Comparison of ENCODE assay signal across 16 cellular contexts in the genomic region with DNA sequence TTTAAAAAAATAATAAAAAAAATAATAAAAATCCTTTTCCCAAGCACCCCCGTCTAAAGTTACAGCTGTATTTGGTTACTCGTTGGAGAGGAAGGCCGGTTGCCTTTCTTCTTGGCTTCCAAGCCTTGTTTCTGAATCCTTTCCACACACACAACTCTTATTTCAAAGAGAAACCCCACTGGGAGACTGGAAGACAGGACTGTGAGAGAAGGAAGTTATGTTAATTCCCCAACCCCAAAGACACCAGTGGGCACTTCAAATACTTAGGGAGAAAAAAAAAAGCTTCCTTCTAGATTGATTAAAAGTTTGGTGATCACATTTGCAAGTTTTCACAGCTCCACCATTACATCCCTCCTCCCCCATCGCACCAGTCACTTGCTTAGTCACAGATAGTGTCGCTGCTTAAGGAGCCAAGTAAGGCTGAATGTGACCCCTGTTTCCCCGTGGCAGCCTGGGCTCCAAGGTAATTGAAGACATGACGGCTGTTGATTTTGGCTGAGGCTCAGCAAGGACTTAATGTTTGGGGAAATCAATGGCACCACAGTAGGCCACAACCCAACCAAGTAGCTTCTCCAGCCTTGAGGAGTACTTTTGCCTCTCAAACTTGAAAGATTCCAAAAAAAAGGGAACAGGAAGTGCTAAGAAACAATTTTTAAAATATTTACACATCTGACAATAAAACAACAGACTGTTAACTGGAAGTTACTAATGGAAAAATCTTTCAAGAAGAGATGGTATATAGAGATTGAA. TPM values are rescaled to one million over a fixed set of nuclear protein-coding genes. Genes with fewer than 3 reads are reported as not detected.
A peak's percentile ranks its signal among the peaks of the same experiment; 100 is the strongest.
DNase-seq lines count a peak whose midpoint lies in the region; ATAC-seq lines count a peak whose summit lies in the region.
"Had no signal": no experiment of that assay in that cellular context is flagged by ENCODE, and none has a peak within 500 bp of the region (broad histone marks: within the 10 kb centered on the region; RNA-seq: fewer than 3 reads in every experiment).

No MANE protein-coding gene starts in this region.

- no peak overlapping the region for H3K18ac ChIP-seq in mesendoderm (ENCODE audit: low read length)

- no peak overlapping the region for H3K56ac ChIP-seq in mesendoderm (ENCODE audit: low read length)

- H3K27me3 ChIP-seq in GM23248 (replicated peaks; ENCODE audit: insufficient read depth): no peaks in the 10 kb centered on the region
- H3K27me3 ChIP-seq in ectodermal cell (ENCODE audit: control insufficient read depth, insufficient read depth, low read length, poor library complexity, severe bottlenecking): no peaks in the 10 kb centered on the region
- H3K27me3 ChIP-seq in mesendoderm (ENCODE audit: insufficient read depth, low read length, poor library complexity): no peaks in the 10 kb centered on the region
- H3K27me3 ChIP-seq: heart right ventricle had no signal

- no peak overlapping the region for H2AFZ ChIP-seq in GM23248

- no peak overlapping the region for H2BK15ac ChIP-seq in mesendoderm (replicated peaks; ENCODE audit: low read depth)

- no peak overlapping the region for H2BK120ac ChIP-seq in mesendoderm (ENCODE audit: low read depth, low read length)

- H3K4me1 ChIP-seq in GM23248 (ENCODE audit: insufficient read depth) (no peaks in the 10 kb centered on the region), ectodermal cell (ENCODE audit: control insufficient read depth, insufficient read depth, low read length) (no peaks in the 10 kb centered on the region), mesendoderm (ENCODE audit: control insufficient read depth, low read depth, low read length) (no peaks in the 10 kb centered on the region)
- H3K4me1 ChIP-seq: heart right ventricle had no signal

- H3K79me2 ChIP-seq in GM23248 (ENCODE audit: insufficient read depth) (no peaks in the 10 kb centered on the region), mesendoderm (ENCODE audit: control insufficient read depth, insufficient read depth, low read length) (no peaks in the 10 kb centered on the region)

- H3K79me1 ChIP-seq in mesendoderm (ENCODE audit: low read length): no peaks in the 10 kb centered on the region

- no peak overlapping the region for H4K8ac ChIP-seq in mesendoderm (ENCODE audit: low read depth, low read length)

- H3F3A ChIP-seq in GM23248 (ENCODE audit: insufficient read depth): no peaks in the 10 kb centered on the region

- H3K9ac ChIP-seq in GM23248 (no peak overlapping the region), mesendoderm (ENCODE audit: low read length) (no peak overlapping the region)

- H3K36me3 ChIP-seq in GM23248 (ENCODE audit: low read depth): peaks cover 16% of the 10 kb centered on the region
- H3K36me3 ChIP-seq in ectodermal cell (ENCODE audit: control insufficient read depth, insufficient read depth, low read length): peaks cover 6% of the 10 kb centered on the region
- peaks cover 2% of the 10 kb centered on the region for H3K36me3 ChIP-seq in mesendoderm (ENCODE audit: control insufficient read depth, insufficient read depth, low read length)

- H3K4me3 ChIP-seq in GM23248 (no peak overlapping the region), ectodermal cell (ENCODE audit: insufficient read depth, low read depth, low read length) (no peak overlapping the region), mesendoderm (ENCODE audit: low read length) (no peak overlapping the region)
- H3K4me3 ChIP-seq: heart right ventricle had no signal

- no peak overlapping the region for H3K4me2 ChIP-seq in GM23248 (ENCODE audit: unreplicated experiment)
- no peak overlapping the region for H3K4me2 ChIP-seq in mesendoderm (ENCODE audit: low read length)

- no peaks in the 10 kb centered on the region for H4K20me1 ChIP-seq in GM23248 (ENCODE audit: insufficient read depth)

- H3K9me3 ChIP-seq in GM23248 (ENCODE audit: low read depth): no peaks in the 10 kb centered on the region
- no peaks in the 10 kb centered on the region for H3K9me3 ChIP-seq in ectodermal cell (ENCODE audit: control insufficient read depth, low read length)
- H3K9me3 ChIP-seq: heart right ventricle had no signal

- ATAC-seq in HG02981 (IDR thresholded peaks at IDR 0.05; ENCODE audit: unreplicated experiment): no peak
- ATAC-seq in HG03097 (IDR thresholded peaks at IDR 0.05; ENCODE audit: low FRiP score, unreplicated experiment): no peak
- ATAC-seq: T-helper 17 cell had no signal

- H2AK5ac ChIP-seq in mesendoderm (ENCODE audit: low read length): no peak overlapping the region

- H4K5ac ChIP-seq in mesendoderm (ENCODE audit: low read length): no peak overlapping the region

- in situ Hi-C loops in GM23248 (cut with MboI): no loop called here

- DNase-seq in GM23248 (peak; percentile 15), NCI-H69 (lab: John Stamatoyannopoulos, UW) (peak; percentile 32), mesendoderm (peak; percentile 90), SW 1271 (lab: John Stamatoyannopoulos, UW) (no peak)
- DNase-seq in activated CD8-positive, alpha-beta memory T cell treated with anti-CD3 and anti-CD28 coated beads for 24 hours: no peak
- DNase-seq: activated CD4-positive, alpha-beta T cell treated with anti-CD3 and anti-CD28 coated beads for 48 hours; erythroblast; HCEC 1CT; heart right ventricle; left cardiac atrium; MV-4-11; T-helper 17 cell had no signal

- no peak overlapping the region for H2BK5ac ChIP-seq in mesendoderm (ENCODE audit: low read length)

- no peak overlapping the region for H3K23ac ChIP-seq in mesendoderm (ENCODE audit: low read length)

- H3K4ac ChIP-seq in mesendoderm (ENCODE audit: low read depth, low read length): no peak overlapping the region

- WGBS in GM23248 (ENCODE audit: low coverage in 1 of 2, low lambda C conversion rate in 2 of 2, missing lambda C conversion rate in 2 of 2), 2 experiments: 45 to 50% methylated on average over 7 of the region's 7 CpGs
- 5 to 10% methylated on average over 7 of the region's 7 CpGs for WGBS in ectodermal cell, 2 experiments
- WGBS in mesendoderm (ENCODE audit: extremely low coverage, insufficient coverage, low lambda C conversion rate): no CpG with 5 or more reads among the region's 7 CpGs

- no peak overlapping the region for H3K27ac ChIP-seq in GM23248
- H3K27ac ChIP-seq in ectodermal cell (ENCODE audit: insufficient read depth, low read depth, low read length, poor library complexity, severe bottlenecking): peak overlapping the region; percentile 64
- H3K27ac ChIP-seq in mesendoderm (ENCODE audit: low read depth, low read length): peak overlapping the region; percentile 65

- H3K9me2 ChIP-seq in GM23248 (ENCODE audit: insufficient read depth): no peaks in the 10 kb centered on the region

RNA-seq across cellular contexts. Expression of a gene that starts 40.8 kb away (rescaled TPM):
- 0.32 TPM in 1 of 2 replicates, not detected in the other for total RNA-seq in GM23248 (2014; rRNA removed; shearing (Covaris generic))
- 0.08 TPM in 1 of 2 replicates, not detected in the other for polyA plus RNA-seq in GM23248 (2016; fragmentation: Nextera tagmentation; extraction: Ambion mirVana)
- 51.5 TPM for polyA plus RNA-seq in ectodermal cell (2013, experiment 1 of 4)
- polyA plus RNA-seq in ectodermal cell (2013, experiment 2 of 4): 43.7 TPM
- polyA plus RNA-seq in ectodermal cell (2013, experiment 3 of 4): 43.2 TPM
- 43.0 TPM for polyA plus RNA-seq in ectodermal cell (2013, experiment 4 of 4)
- polyA plus RNA-seq in mesendoderm (2013, experiment 1 of 2): 0.91 TPM
- 0.84 TPM for polyA plus RNA-seq in mesendoderm (2013, experiment 2 of 2)
- total RNA-seq: pulmonary artery endothelial cell, T-helper 17 cell had no signal

Comparison
In these comparisons a context has a peak if more than half of its experiments do, and no peak if none do; other contexts are left out.
1. DNase-seq: peak in GM23248 (single experiment), NCI-H69 (single experiment) and mesendoderm (single experiment); none in SW 1271 (0 of 2) and activated CD8-positive, alpha-beta memory T cell treated with anti-CD3 and anti-CD28 coated beads for 24 hours (single experiment).